ENCODE assay signal across 16 cellular contexts in the genomic region with DNA sequence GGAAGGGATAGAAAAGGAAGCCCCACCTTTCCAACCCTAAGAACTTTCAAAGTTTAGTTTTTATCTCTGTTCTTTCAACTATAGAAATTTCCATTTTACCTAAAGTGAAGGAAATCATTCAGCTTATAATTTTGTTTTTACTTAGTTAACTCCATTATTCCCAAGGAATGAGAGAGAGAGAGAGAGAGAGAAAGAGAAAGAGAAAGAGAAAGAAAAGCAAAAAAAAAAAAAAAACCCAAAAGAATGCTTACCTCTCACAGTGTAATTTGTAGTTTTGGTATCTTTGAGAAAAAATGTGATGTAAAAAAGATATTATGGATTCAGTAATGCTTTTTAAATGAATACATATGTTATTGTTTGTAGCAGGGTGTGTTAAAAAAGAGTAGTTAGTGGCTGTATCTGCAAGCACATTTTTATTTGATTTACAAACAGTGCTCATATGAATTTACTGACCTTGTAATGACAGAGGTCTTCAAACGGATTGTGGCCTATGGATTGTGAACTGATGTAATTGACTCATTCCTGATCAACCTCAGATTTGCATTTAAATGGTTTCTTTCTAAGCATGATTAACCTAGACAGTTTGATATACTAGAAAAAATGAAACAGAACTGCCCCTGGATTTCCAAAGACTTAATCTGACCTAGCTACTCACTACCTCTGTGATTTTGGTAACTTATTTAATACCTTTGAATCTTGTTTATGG.
A peak's percentile ranks its signal among the peaks of the same experiment; 100 is the strongest.
DNase-seq lines count a peak whose midpoint lies in the region; ATAC-seq and TF ChIP-seq lines count a peak whose summit lies in the region.
"Had no signal": no experiment of that assay in that cellular context is flagged by ENCODE, and none has a peak within 500 bp of the region (broad histone marks: within the 10 kb centered on the region; RNA-seq: fewer than 3 reads in every experiment).

No MANE protein-coding gene starts in this region.

- no peak overlapping the region for H3K14ac ChIP-seq in mesenchymal stem cell (ENCODE audit: low read length in 2 of 2)

- no peak for ATAC-seq in CD4-positive, CD25-positive, alpha-beta regulatory T cell (ENCODE audit: low read depth in 2 of 2)
- ATAC-seq in Right ventricle myocardium superior (ENCODE audit: poor library complexity), result no peak
- ATAC-seq: naive thymus-derived CD8-positive, alpha-beta T cell; PC-3; psoas muscle had no signal

- no peak overlapping the region for H4K8ac ChIP-seq in mesenchymal stem cell (ENCODE audit: low read length)

- H3K36me3 ChIP-seq in CD4-positive, CD25-positive, alpha-beta regulatory T cell (ENCODE audit: control insufficient read depth, insufficient read depth, low read length), result peaks cover 4% of the 10 kb centered on the region
- H3K36me3 ChIP-seq in mesenchymal stem cell (ENCODE audit: control insufficient read depth in 1 of 2, insufficient read depth in 2 of 2, low read depth in 1 of 2, low read length in 2 of 2), result peaks cover 2 to 4% of the 10 kb centered on the region in 2 experiments
- H3K36me3 ChIP-seq: adrenal gland had no signal

- CTCF ChIA-PET in GM10248 (lab: Yijun Ruan, JAX), result interaction anchor here (1.2 to 3.4 kb wide), 5 partner anchors 9 to 46 kb away, joined by 3 to 16 read pairs (median 3); no protein-coding TSS in a partner anchor

- no peak for DNase-seq in CD4-positive, CD25-positive, alpha-beta regulatory T cell
- DNase-seq in GM10248 (ENCODE audit: extremely low spot score) (peak; percentile 22), mesenchymal stem cell (peak; percentile 15), RKO (ENCODE audit: low spot score) (no peak), Right ventricle myocardium superior (no peak), inferior parietal cortex (ENCODE audit: extremely low spot score) (no peak)
- no peak for DNase-seq in activated T-helper 1 cell treated with anti-CD3 and anti-CD28 coated beads, Interleukin-12 subunit alpha, Interleukin-12 subunit beta, Interleukin-2, Interleukin-4 antibody, amounts not matched to agents 30 ng/mL and 10 ng/mL and 1 ng/mL, durations not matched to agents 14 hours and 24 hours and 36 hours (ENCODE audit: low spot score)
- DNase-seq: adrenal gland; cerebellar nuclear complex; foreskin fibroblast; IMR-90; naive thymus-derived CD8-positive, alpha-beta T cell; NCI-H526 treated with DMSO at 0.1 percent for 48 hours; PC-3; psoas muscle had no signal

- TF ChIP-seq CTCF in GM10248 (IDR thresholded peaks at IDR 0.05; ENCODE audit: control extremely low read depth, extremely low read depth, low read depth, missing control alignments), result no peak

- H3K4me3 ChIP-seq in CD4-positive, CD25-positive, alpha-beta regulatory T cell (ENCODE audit: low read depth, low read length), result no peak overlapping the region
- no peak overlapping the region for H3K4me3 ChIP-seq in mesenchymal stem cell (ENCODE audit: insufficient read depth in 1 of 2, low read depth in 1 of 2, low read length in 2 of 2)
- H3K4me3 ChIP-seq: adrenal gland, lung, psoas muscle had no signal

- H4K91ac ChIP-seq in mesenchymal stem cell (ENCODE audit: low read length), result no peak overlapping the region

- WGBS in mesenchymal stem cell, result no CpG with 5 or more reads among the region's 1 CpG

- no peak overlapping the region for H3K18ac ChIP-seq in mesenchymal stem cell (ENCODE audit: low read depth in 1 of 2, low read length in 2 of 2)

- no peak overlapping the region for H2BK15ac ChIP-seq in mesenchymal stem cell (ENCODE audit: low read depth, poor library complexity, severe bottlenecking)

- no peak overlapping the region for H2BK120ac ChIP-seq in mesenchymal stem cell (ENCODE audit: low read depth, low read length)

- POLR2A ChIA-PET in GM10248 (lab: Yijun Ruan, JAX), result interaction anchor here (0.7 kb wide), 1 partner anchor 107 kb away, joined by 3 read pairs; no protein-coding TSS in a partner anchor

- no peaks in the 10 kb centered on the region for H3K9me3 ChIP-seq in CD4-positive, CD25-positive, alpha-beta regulatory T cell (ENCODE audit: control insufficient read depth in 2 of 2, low read length in 2 of 2)
- peaks cover 7% of the 10 kb centered on the region for H3K9me3 ChIP-seq in mesenchymal stem cell (ENCODE audit: control insufficient read depth, low read length)
- H3K9me3 ChIP-seq: adrenal gland had no signal

- no peak overlapping the region for H2AK5ac ChIP-seq in mesenchymal stem cell (ENCODE audit: low read length, severe bottlenecking)

- no peak overlapping the region for H3K27ac ChIP-seq in CD4-positive, CD25-positive, alpha-beta regulatory T cell (ENCODE audit: insufficient read depth, low read length, poor library complexity, severe bottlenecking)
- H3K27ac ChIP-seq in mesenchymal stem cell (ENCODE audit: low read length, poor library complexity, severe bottlenecking), result no peak overlapping the region
- H3K27ac ChIP-seq: adrenal gland, psoas muscle had no signal

- no peaks in the 10 kb centered on the region for H3K27me3 ChIP-seq in CD4-positive, CD25-positive, alpha-beta regulatory T cell (ENCODE audit: control insufficient read depth, insufficient read depth, low read length)
- H3K27me3 ChIP-seq in mesenchymal stem cell (ENCODE audit: control insufficient read depth in 1 of 2, insufficient read depth in 1 of 2, low read length in 2 of 2), result no peaks in the 10 kb centered on the region
- H3K27me3 ChIP-seq: adrenal gland had no signal

- H3K36me3 Mint-ChIP-seq in CD4-positive, CD25-positive, alpha-beta regulatory T cell, result peaks cover 11% of the 10 kb centered on the region
- H3K36me3 Mint-ChIP-seq in activated T-helper 1 cell treated with anti-CD3 and anti-CD28 coated beads, Interleukin-12 subunit alpha, Interleukin-12 subunit beta, Interleukin-2, Interleukin-4 antibody, amounts not matched to agents 30 ng/mL and 10 ng/mL and 1 ng/mL, durations not matched to agents 14 hours and 24 hours and 36 hours (ENCODE audit: low read depth), result peaks cover 13% of the 10 kb centered on the region

- H3K9ac ChIP-seq in mesenchymal stem cell (ENCODE audit: low read length), result no peak overlapping the region

- no peak overlapping the region for H3K4me2 ChIP-seq in mesenchymal stem cell (ENCODE audit: low read length, poor library complexity, severe bottlenecking)

- H2BK5ac ChIP-seq in mesenchymal stem cell (ENCODE audit: low read depth, low read length, poor library complexity, severe bottlenecking), result no peak overlapping the region

- H3K9me3 Mint-ChIP-seq in CD4-positive, CD25-positive, alpha-beta regulatory T cell, result peaks cover 0 to 2% (median under 1%) of the 10 kb centered on the region in 7 donors
- H3K9me3 Mint-ChIP-seq in activated T-helper 1 cell treated with anti-CD3 and anti-CD28 coated beads, Interleukin-12 subunit alpha, Interleukin-12 subunit beta, Interleukin-2, Interleukin-4 antibody, amounts not matched to agents 30 ng/mL and 10 ng/mL and 1 ng/mL, durations not matched to agents 14 hours and 24 hours and 36 hours, result peaks cover 7% of the 10 kb centered on the region

- peaks cover 46 to 53% (median 49%) of the 10 kb centered on the region in 4 donors for H3K4me1 Mint-ChIP-seq in CD4-positive, CD25-positive, alpha-beta regulatory T cell
- peaks cover 53% of the 10 kb centered on the region for H3K4me1 Mint-ChIP-seq in activated T-helper 1 cell treated with anti-CD3 and anti-CD28 coated beads, Interleukin-12 subunit alpha, Interleukin-12 subunit beta, Interleukin-2, Interleukin-4 antibody, amounts not matched to agents 30 ng/mL and 10 ng/mL and 1 ng/mL, durations not matched to agents 14 hours and 24 hours and 36 hours (ENCODE audit: low read depth)

- H3K27ac Mint-ChIP-seq in CD4-positive, CD25-positive, alpha-beta regulatory T cell, result peak overlapping the region in 2 of 3 donors; percentile 5 to 35
- H3K27ac Mint-ChIP-seq in activated T-helper 1 cell treated with anti-CD3 and anti-CD28 coated beads, Interleukin-12 subunit alpha, Interleukin-12 subunit beta, Interleukin-2, Interleukin-4 antibody, amounts not matched to agents 30 ng/mL and 10 ng/mL and 1 ng/mL, durations not matched to agents 14 hours and 24 hours and 36 hours, result peak overlapping the region; percentile 40

- intact Hi-C loops in activated T-helper 1 cell treated with anti-CD3 and anti-CD28 coated beads, Interleukin-12 subunit alpha, Interleukin-12 subunit beta, Interleukin-2, Interleukin-4 antibody, amounts not matched to agents 30 ng/mL and 10 ng/mL and 1 ng/mL, durations not matched to agents 14 hours and 24 hours and 36 hours (cut with micrococcal nuclease), result loop anchor here (1.0 to 2.0 kb wide), 2 partner anchors 9 to 82 kb away; no protein-coding TSS in a partner anchor
- intact Hi-C loops in Right ventricle myocardium superior (cut with DNase I), result no loop called here

- H3K27me3 Mint-ChIP-seq in CD4-positive, CD25-positive, alpha-beta regulatory T cell, result no peaks in the 10 kb centered on the region
- H3K27me3 Mint-ChIP-seq in activated T-helper 1 cell treated with anti-CD3 and anti-CD28 coated beads, Interleukin-12 subunit alpha, Interleukin-12 subunit beta, Interleukin-2, Interleukin-4 antibody, amounts not matched to agents 30 ng/mL and 10 ng/mL and 1 ng/mL, durations not matched to agents 14 hours and 24 hours and 36 hours (ENCODE audit: insufficient read depth), result no peaks in the 10 kb centered on the region
- H3K27me3 Mint-ChIP-seq: naive thymus-derived CD8-positive, alpha-beta T cell had no signal

- H3K4me1 ChIP-seq in CD4-positive, CD25-positive, alpha-beta regulatory T cell (ENCODE audit: control insufficient read depth, insufficient read depth, low read length, poor library complexity, severe bottlenecking), result no peaks in the 10 kb centered on the region
- H3K4me1 ChIP-seq in mesenchymal stem cell (ENCODE audit: control insufficient read depth, insufficient read depth, low read depth, low read length), result peaks cover 1% of the 10 kb centered on the region

- H3K23ac ChIP-seq in mesenchymal stem cell (ENCODE audit: low read length in 2 of 2), result no peak overlapping the region

- no peak overlapping the region for H3K4me3 Mint-ChIP-seq in CD4-positive, CD25-positive, alpha-beta regulatory T cell
- H3K4me3 Mint-ChIP-seq in activated T-helper 1 cell treated with anti-CD3 and anti-CD28 coated beads, Interleukin-12 subunit alpha, Interleukin-12 subunit beta, Interleukin-2, Interleukin-4 antibody, amounts not matched to agents 30 ng/mL and 10 ng/mL and 1 ng/mL, durations not matched to agents 14 hours and 24 hours and 36 hours, result no peak overlapping the region

- peaks cover 14% of the 10 kb centered on the region for H3K79me1 ChIP-seq in mesenchymal stem cell (replicated peaks; ENCODE audit: low read length, poor library complexity, severe bottlenecking)

- H3K4ac ChIP-seq in mesenchymal stem cell (ENCODE audit: low read depth in 1 of 2, low read length in 2 of 2), result no peak overlapping the region

- H2BK12ac ChIP-seq in mesenchymal stem cell (ENCODE audit: low read length in 2 of 2), result no peak overlapping the region

- no peak overlapping the region for H2AFZ ChIP-seq in mesenchymal stem cell (ENCODE audit: low read depth, low read length)

Comparison
In these comparisons a context has a peak if more than half of its experiments do, and no peak if none do; other contexts are left out.
1. DNase-seq: peak in GM10248 (single experiment) and mesenchymal stem cell (single experiment); none in CD4-positive, CD25-positive, alpha-beta regulatory T cell (0 of 3), activated T-helper 1 cell treated with anti-CD3 and anti-CD28 coated beads, Interleukin-12 subunit alpha, Interleukin-12 subunit beta, Interleukin-2, Interleukin-4 antibody, amounts not matched to agents 30 ng/mL and 10 ng/mL and 1 ng/mL, durations not matched to agents 14 hours and 24 hours and 36 hours (single experiment), RKO (single experiment), Right ventricle myocardium superior (single experiment) and inferior parietal cortex (single experiment).